8 cellular contexts compared by ENCODE assay signal in genomic region chr2:186590538-186591441, GRCh38. TPM values are rescaled to one million over a fixed set of nuclear protein-coding genes. Genes with fewer than 3 reads are reported as not detected.
DNase-seq lines count a peak whose midpoint lies in the region; ATAC-seq and TF ChIP-seq lines count a peak whose summit lies in the region.

No MANE protein-coding gene starts in this region.

- peaks cover 43% of the 10 kb centered on the region for H3K4me1 Mint-ChIP-seq in GM23338
- peaks cover 42% of the 10 kb centered on the region for H3K4me1 Mint-ChIP-seq in activated T-cell treated with anti-CD3 and anti-CD28 coated beads, Interleukin-2, amount 50 U/mL, for 72 hours (ENCODE audit: low read depth)

- H3K36me3 ChIP-seq in GM23338 (ENCODE audit: insufficient read depth) (no peaks in the 10 kb centered on the region), neuron (ENCODE audit: insufficient read depth, low read length) (no peaks in the 10 kb centered on the region)

- H3K4me1 ChIP-seq in GM23338 (ENCODE audit: insufficient read depth) (peaks cover 13% of the 10 kb centered on the region), neuron (ENCODE audit: insufficient read depth, low read length) (peaks cover 10% of the 10 kb centered on the region)

- H3K27ac Mint-ChIP-seq in GM23338: peak overlapping the region; percentile 77; the same call in 1 of the 2 replicates
- H3K27ac Mint-ChIP-seq in activated T-cell treated with anti-CD3 and anti-CD28 coated beads, Interleukin-2, amount 50 U/mL, for 72 hours: peak overlapping the region; percentile 78

- no peaks in the 10 kb centered on the region for H3K9me3 ChIP-seq in neuron (ENCODE audit: low read length)

- no peaks in the 10 kb centered on the region for H3K9me3 Mint-ChIP-seq in GM23338
- H3K9me3 Mint-ChIP-seq in activated T-cell treated with anti-CD3 and anti-CD28 coated beads, Interleukin-2, amount 50 U/mL, for 72 hours: no peaks in the 10 kb centered on the region

- H2AFZ ChIP-seq in GM23338: peak overlapping the region; percentile 94
- H2AFZ ChIP-seq in neuron (ENCODE audit: low read depth, low read length): peak overlapping the region; percentile 98

- DNase-seq in NCI-H2029 treated with DMSO at 0.1 percent for 48 hours (lab: John Stamatoyannopoulos, UW) (peak; percentile 11), NCI-H2029 (lab: John Stamatoyannopoulos, UW) (no peak), GM23338 (ENCODE audit: low spot score) (peak; percentile 57), NCI-H460 (ENCODE audit: extremely low read depth, low read depth) (peak; percentile 26), germinal center (ENCODE audit: low spot score) (peak; percentile 16)
- DNase-seq in activated T-cell treated with anti-CD3 and anti-CD28 coated beads, Interleukin-2, amount 50 U/mL, for 72 hours: peak; percentile 17 to 22

- H3K9me2 ChIP-seq in GM23338 (ENCODE audit: insufficient read depth): no peaks in the 10 kb centered on the region

- no peaks in the 10 kb centered on the region for H3F3A ChIP-seq in GM23338 (replicated peaks; ENCODE audit: low read depth)

- H4K20me1 ChIP-seq in GM23338 (replicated peaks; ENCODE audit: insufficient read depth): no peaks in the 10 kb centered on the region

- peaks cover 51% of the 10 kb centered on the region for H3K79me2 ChIP-seq in GM23338 (replicated peaks; ENCODE audit: insufficient read depth)

- ATAC-seq in GM23338 (peak; percentile 11), GM21737 (IDR thresholded peaks at IDR 0.05; ENCODE audit: unreplicated experiment) (no peak)
- peak; percentile 34 to 53 for ATAC-seq in activated T-cell treated with anti-CD3 and anti-CD28 coated beads, Interleukin-2, amount 50 U/mL, for 72 hours (replicated peaks in 1 of 2)

- peaks cover 10% of the 10 kb centered on the region for H3K27me3 Mint-ChIP-seq in GM23338 (ENCODE audit: insufficient read depth, low read depth, poor library complexity)
- no peaks in the 10 kb centered on the region for H3K27me3 Mint-ChIP-seq in activated T-cell treated with anti-CD3 and anti-CD28 coated beads, Interleukin-2, amount 50 U/mL, for 72 hours (ENCODE audit: low read depth)

- H3K27me3 ChIP-seq in GM23338 (ENCODE audit: insufficient read depth) (no peaks in the 10 kb centered on the region), neuron (ENCODE audit: insufficient read depth, low read length) (no peaks in the 10 kb centered on the region)

- H3K4me2 ChIP-seq in GM23338: peak overlapping the region; percentile 96

- no peak overlapping the region; the same call in 1 of the 2 replicates for H3K27ac ChIP-seq in GM23338 (ENCODE audit: low read depth)

- no peak for TF ChIP-seq CTCF in GM23338 (conservative IDR thresholded peaks at IDR 0.05; ENCODE audit: low read depth in 2 of 2)

- peak overlapping the region; percentile 81 for H3K4me3 Mint-ChIP-seq in GM23338
- peak overlapping the region; percentile 88 to 90 for H3K4me3 Mint-ChIP-seq in activated T-cell treated with anti-CD3 and anti-CD28 coated beads, Interleukin-2, amount 50 U/mL, for 72 hours

- no peaks in the 10 kb centered on the region; the same call in 2 of the 3 replicates for H3K36me3 Mint-ChIP-seq in GM23338 (ENCODE audit: low read depth)
- H3K36me3 Mint-ChIP-seq in activated T-cell treated with anti-CD3 and anti-CD28 coated beads, Interleukin-2, amount 50 U/mL, for 72 hours (ENCODE audit: insufficient read depth in 2 of 2): peaks cover 2% of the 10 kb centered on the region in 2 donors

- H3K4me3 ChIP-seq in GM23338: peak overlapping the region; percentile 92
- peak overlapping the region; percentile 84 for H3K4me3 ChIP-seq in neuron (ENCODE audit: low read length)

TF ChIP-seq in GM23338, 12 proteins besides CTCF, POLR2A, EP300 and RAD21:
- no peak for TF ChIP-seq EZH2 (IDR thresholded peaks at IDR 0.05; ENCODE audit: low read depth, unreplicated experiment)

RNA-seq across cellular contexts. Expression of gene ITGAV, which starts 0.9 kb away (rescaled TPM):
- 50.8 and 56.5 TPM in 2 replicates for total RNA-seq in GM23338 (2014; rRNA removed; shearing (Covaris generic))
- polyA plus RNA-seq in GM23338 (2016; fragmentation: Nextera tagmentation; extraction: Ambion mirVana): 8.0 and 9.1 TPM in 2 replicates
- total RNA-seq in NCI-H460 (2014; rRNA removed; shearing (Covaris generic)): 65.3 and 71.6 TPM in 2 replicates
- 47.0 and 75.8 TPM in 2 replicates for polyA plus RNA-seq in NCI-H460 (2014; cell fraction: nucleus; rRNA removed)
- total RNA-seq in activated T-cell treated with anti-CD3 and anti-CD28 coated beads, Interleukin-2, amount 50 U/mL, for 72 hours: 10 to 100 TPM; 11.2 to 11.8 TPM
